ENCODE assay signal across 3 cellular contexts in the genomic region with DNA sequence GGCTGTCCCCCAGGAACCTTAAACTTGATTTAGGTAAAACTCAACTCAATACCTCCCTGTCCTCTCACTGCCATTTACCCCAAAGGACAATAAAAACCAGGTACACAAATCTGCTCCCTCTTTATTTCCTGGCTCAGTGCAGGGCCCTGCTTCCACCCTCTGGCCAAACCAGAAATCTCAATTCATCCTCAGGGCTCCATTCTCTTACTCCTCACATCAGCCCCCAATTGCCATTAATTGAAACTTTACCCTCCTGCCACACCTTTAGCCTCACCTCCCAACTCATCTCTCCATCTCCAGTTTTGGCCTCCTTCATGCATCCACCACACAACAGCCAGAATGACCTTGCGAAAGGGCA.
TF ChIP-seq lines count a peak whose summit lies in the region.

No MANE protein-coding gene starts in this region.

TF ChIP-seq in GM12878, 131 proteins besides CTCF, POLR2A, EP300 and RAD21:
- TF ChIP-seq ZNF622 (IDR thresholded peaks at IDR 0.05) (no peak), ZZZ3 (IDR thresholded peaks at IDR 0.05; ENCODE audit: control insufficient read depth, insufficient read length, low read depth) (no peak), BMI1 (IDR thresholded peaks at IDR 0.05; ENCODE audit: borderline replicate concordance) (no peak), MYC (IDR thresholded peaks at IDR 0.05; ENCODE audit: insufficient read depth, insufficient read length, insufficient replicate concordance, low read length, severe bottlenecking) (no peak), SREBF2 (IDR thresholded peaks at IDR 0.05; ENCODE audit: low read length) (no peak)
- TF ChIP-seq, protein P1, sequence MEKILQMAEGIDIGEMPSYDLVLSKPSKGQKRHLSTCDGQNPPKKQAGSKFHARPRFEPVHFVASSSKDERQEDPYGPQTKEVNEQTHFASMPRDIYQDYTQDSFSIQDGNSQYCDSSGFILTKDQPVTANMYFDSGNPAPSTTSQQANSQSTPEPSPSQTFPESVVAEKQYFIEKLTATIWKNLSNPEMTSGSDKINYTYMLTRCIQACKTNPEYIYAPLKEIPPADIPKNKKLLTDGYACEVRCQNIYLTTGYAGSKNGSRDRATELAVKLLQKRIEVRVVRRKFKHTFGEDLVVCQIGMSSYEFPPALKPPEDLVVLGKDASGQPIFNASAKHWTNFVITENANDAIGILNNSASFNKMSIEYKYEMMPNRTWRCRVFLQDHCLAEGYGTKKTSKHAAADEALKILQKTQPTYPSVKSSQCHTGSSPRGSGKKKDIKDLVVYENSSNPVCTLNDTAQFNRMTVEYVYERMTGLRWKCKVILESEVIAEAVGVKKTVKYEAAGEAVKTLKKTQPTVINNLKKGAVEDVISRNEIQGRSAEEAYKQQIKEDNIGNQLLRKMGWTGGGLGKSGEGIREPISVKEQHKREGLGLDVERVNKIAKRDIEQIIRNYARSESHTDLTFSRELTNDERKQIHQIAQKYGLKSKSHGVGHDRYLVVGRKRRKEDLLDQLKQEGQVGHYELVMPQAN (conservative IDR thresholded peaks at IDR 0.05) = no peak
- TF ChIP-seq, protein P2, sequence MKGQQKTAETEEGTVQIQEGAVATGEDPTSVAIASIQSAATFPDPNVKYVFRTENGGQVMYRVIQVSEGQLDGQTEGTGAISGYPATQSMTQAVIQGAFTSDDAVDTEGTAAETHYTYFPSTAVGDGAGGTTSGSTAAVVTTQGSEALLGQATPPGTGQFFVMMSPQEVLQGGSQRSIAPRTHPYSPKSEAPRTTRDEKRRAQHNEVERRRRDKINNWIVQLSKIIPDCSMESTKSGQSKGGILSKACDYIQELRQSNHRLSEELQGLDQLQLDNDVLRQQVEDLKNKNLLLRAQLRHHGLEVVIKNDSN (IDR thresholded peaks at IDR 0.05; ENCODE audit: borderline replicate concordance, extremely low read length, insufficient read depth, low read depth, low read length) = no peak
- TF ChIP-seq, protein P3, sequence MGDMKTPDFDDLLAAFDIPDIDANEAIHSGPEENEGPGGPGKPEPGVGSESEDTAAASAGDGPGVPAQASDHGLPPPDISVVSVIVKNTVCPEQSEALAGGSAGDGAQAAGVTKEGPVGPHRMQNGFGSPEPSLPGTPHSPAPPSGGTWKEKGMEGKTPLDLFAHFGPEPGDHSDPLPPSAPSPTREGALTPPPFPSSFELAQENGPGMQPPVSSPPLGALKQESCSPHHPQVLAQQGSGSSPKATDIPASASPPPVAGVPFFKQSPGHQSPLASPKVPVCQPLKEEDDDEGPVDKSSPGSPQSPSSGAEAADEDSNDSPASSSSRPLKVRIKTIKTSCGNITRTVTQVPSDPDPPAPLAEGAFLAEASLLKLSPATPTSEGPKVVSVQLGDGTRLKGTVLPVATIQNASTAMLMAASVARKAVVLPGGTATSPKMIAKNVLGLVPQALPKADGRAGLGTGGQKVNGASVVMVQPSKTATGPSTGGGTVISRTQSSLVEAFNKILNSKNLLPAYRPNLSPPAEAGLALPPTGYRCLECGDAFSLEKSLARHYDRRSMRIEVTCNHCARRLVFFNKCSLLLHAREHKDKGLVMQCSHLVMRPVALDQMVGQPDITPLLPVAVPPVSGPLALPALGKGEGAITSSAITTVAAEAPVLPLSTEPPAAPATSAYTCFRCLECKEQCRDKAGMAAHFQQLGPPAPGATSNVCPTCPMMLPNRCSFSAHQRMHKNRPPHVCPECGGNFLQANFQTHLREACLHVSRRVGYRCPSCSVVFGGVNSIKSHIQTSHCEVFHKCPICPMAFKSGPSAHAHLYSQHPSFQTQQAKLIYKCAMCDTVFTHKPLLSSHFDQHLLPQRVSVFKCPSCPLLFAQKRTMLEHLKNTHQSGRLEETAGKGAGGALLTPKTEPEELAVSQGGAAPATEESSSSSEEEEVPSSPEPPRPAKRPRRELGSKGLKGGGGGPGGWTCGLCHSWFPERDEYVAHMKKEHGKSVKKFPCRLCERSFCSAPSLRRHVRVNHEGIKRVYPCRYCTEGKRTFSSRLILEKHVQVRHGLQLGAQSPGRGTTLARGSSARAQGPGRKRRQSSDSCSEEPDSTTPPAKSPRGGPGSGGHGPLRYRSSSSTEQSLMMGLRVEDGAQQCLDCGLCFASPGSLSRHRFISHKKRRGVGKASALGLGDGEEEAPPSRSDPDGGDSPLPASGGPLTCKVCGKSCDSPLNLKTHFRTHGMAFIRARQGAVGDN (IDR thresholded peaks at IDR 0.05) = no peak

TF ChIP-seq in HepG2, 621 proteins besides CTCF, POLR2A, EP300 and RAD21:
- TF ChIP-seq CHCHD3 (CRISPR knock-in tag; IDR thresholded peaks at IDR 0.05) = no peak
- no peak for TF ChIP-seq HNRNPUL1 (IDR thresholded peaks at IDR 0.05; ENCODE audit: low read depth, low read length)

TF ChIP-seq in GM12891, 5 proteins besides CTCF, POLR2A, EP300 and RAD21:
- no peak for TF ChIP-seq SPI1 (IDR thresholded peaks at IDR 0.05; ENCODE audit: low read depth, low read length)
